ENCODE assay signal across 10 cellular contexts in genomic region chr9:132163457-132163875, GRCh38. TPM values are rescaled to one million over a fixed set of nuclear protein-coding genes. Genes with fewer than 3 reads are reported as not detected.
DNase-seq lines count a peak whose midpoint lies in the region; ATAC-seq lines count a peak whose summit lies in the region.
"Had no signal": no experiment of that assay in that cellular context is flagged by ENCODE, and none has a peak within 500 bp of the region (broad histone marks: within the 10 kb centered on the region; RNA-seq: fewer than 3 reads in every experiment).

No MANE protein-coding gene starts in this region.

- peaks cover 17% of the 10 kb centered on the region for H3K4me1 Mint-ChIP-seq in T-helper 2 cell treated with Interferon-gamma antibody and Interleukin-4, amounts not matched to agents 5 μg/mL and 100 μg/mL, for 36 hours (ENCODE audit: low read depth)
- H3K4me1 Mint-ChIP-seq in activated T-helper 1 cell treated with anti-CD3 and anti-CD28 coated beads, Interleukin-12 subunit alpha, Interleukin-12 subunit beta, Interleukin-2, Interleukin-4 antibody, amounts not matched to agents 30 ng/mL and 10 ng/mL and 1 ng/mL, durations not matched to agents 14 hours and 24 hours and 36 hours (ENCODE audit: low read depth): peaks cover 19% of the 10 kb centered on the region

- no peaks in the 10 kb centered on the region for H3K4me1 ChIP-seq in thymus (ENCODE audit: control insufficient read depth, insufficient read depth, low read length)

- H3K27me3 ChIP-seq in thymus (ENCODE audit: control insufficient read depth, insufficient read depth): peaks cover 75% of the 10 kb centered on the region

- no peaks in the 10 kb centered on the region for H3K9me3 Mint-ChIP-seq in T-helper 2 cell treated with Interferon-gamma antibody and Interleukin-4, amounts not matched to agents 5 μg/mL and 100 μg/mL, for 36 hours
- no peaks in the 10 kb centered on the region for H3K9me3 Mint-ChIP-seq in activated T-helper 1 cell treated with anti-CD3 and anti-CD28 coated beads, Interleukin-12 subunit alpha, Interleukin-12 subunit beta, Interleukin-2, Interleukin-4 antibody, amounts not matched to agents 30 ng/mL and 10 ng/mL and 1 ng/mL, durations not matched to agents 14 hours and 24 hours and 36 hours

- peaks cover 2% of the 10 kb centered on the region for H3K9me3 ChIP-seq in iPS-18c (ENCODE audit: control insufficient read depth, insufficient read depth, low read length)
- H3K9me3 ChIP-seq in thymus (ENCODE audit: control insufficient read depth): no peaks in the 10 kb centered on the region

- 2% methylated on average over 29 of the region's 29 CpGs for WGBS in thymus

- H3K27me3 Mint-ChIP-seq in T-helper 2 cell treated with Interferon-gamma antibody and Interleukin-4, amounts not matched to agents 5 μg/mL and 100 μg/mL, for 36 hours (ENCODE audit: low read depth): peaks cover 54% of the 10 kb centered on the region
- H3K27me3 Mint-ChIP-seq in activated T-helper 1 cell treated with anti-CD3 and anti-CD28 coated beads, Interleukin-12 subunit alpha, Interleukin-12 subunit beta, Interleukin-2, Interleukin-4 antibody, amounts not matched to agents 30 ng/mL and 10 ng/mL and 1 ng/mL, durations not matched to agents 14 hours and 24 hours and 36 hours (ENCODE audit: insufficient read depth): peaks cover 47% of the 10 kb centered on the region

- peak overlapping the region; percentile 68 for H3K4me3 Mint-ChIP-seq in T-helper 2 cell treated with Interferon-gamma antibody and Interleukin-4, amounts not matched to agents 5 μg/mL and 100 μg/mL, for 36 hours
- peak overlapping the region; percentile 76 for H3K4me3 Mint-ChIP-seq in activated T-helper 1 cell treated with anti-CD3 and anti-CD28 coated beads, Interleukin-12 subunit alpha, Interleukin-12 subunit beta, Interleukin-2, Interleukin-4 antibody, amounts not matched to agents 30 ng/mL and 10 ng/mL and 1 ng/mL, durations not matched to agents 14 hours and 24 hours and 36 hours

- ATAC-seq in HG02970 (IDR thresholded peaks at IDR 0.05; ENCODE audit: low FRiP score, unreplicated experiment) (no peak), HG03520 (IDR thresholded peaks at IDR 0.05; ENCODE audit: unreplicated experiment) (no peak), HG02852 (IDR thresholded peaks at IDR 0.05; ENCODE audit: unreplicated experiment) (no peak)
- ATAC-seq: activated CD4-positive, alpha-beta T cell treated with anti-CD3 and anti-CD28 coated beads for 36 hours had no signal

- H3K36me3 ChIP-seq in thymus (ENCODE audit: control insufficient read depth, insufficient read depth): no peaks in the 10 kb centered on the region

- no peak overlapping the region for H3K27ac ChIP-seq in thymus (ENCODE audit: low read depth)

- intact Hi-C loops in activated T-helper 1 cell treated with anti-CD3 and anti-CD28 coated beads, Interleukin-12 subunit alpha, Interleukin-12 subunit beta, Interleukin-2, Interleukin-4 antibody, amounts not matched to agents 30 ng/mL and 10 ng/mL and 1 ng/mL, durations not matched to agents 14 hours and 24 hours and 36 hours (cut with micrococcal nuclease): loop anchor here (2.0 to 5.0 kb wide), 4 partner anchors 36 to 424 kb away; partner anchors contain the start of gene MED27

- no peak overlapping the region for H3K27ac Mint-ChIP-seq in T-helper 2 cell treated with Interferon-gamma antibody and Interleukin-4, amounts not matched to agents 5 μg/mL and 100 μg/mL, for 36 hours
- H3K27ac Mint-ChIP-seq in activated T-helper 1 cell treated with anti-CD3 and anti-CD28 coated beads, Interleukin-12 subunit alpha, Interleukin-12 subunit beta, Interleukin-2, Interleukin-4 antibody, amounts not matched to agents 30 ng/mL and 10 ng/mL and 1 ng/mL, durations not matched to agents 14 hours and 24 hours and 36 hours: no peak overlapping the region
- H3K27ac Mint-ChIP-seq: activated CD4-positive, alpha-beta T cell treated with anti-CD3 and anti-CD28 coated beads for 36 hours had no signal

- no peak for DNase-seq in T-helper 2 cell treated with Interferon-gamma antibody and Interleukin-4, amounts not matched to agents 5 μg/mL and 100 μg/mL, for 36 hours (ENCODE audit: low spot score)
- no peak for DNase-seq in T-helper 2 cell
- no peak for DNase-seq in activated T-helper 1 cell treated with anti-CD3 and anti-CD28 coated beads, Interleukin-12 subunit alpha, Interleukin-12 subunit beta, Interleukin-2, Interleukin-4 antibody, amounts not matched to agents 30 ng/mL and 10 ng/mL and 1 ng/mL, durations not matched to agents 14 hours and 24 hours and 36 hours (ENCODE audit: low spot score)
- DNase-seq: KG1 had no signal

- peaks cover 2% of the 10 kb centered on the region for H3K36me3 Mint-ChIP-seq in T-helper 2 cell treated with Interferon-gamma antibody and Interleukin-4, amounts not matched to agents 5 μg/mL and 100 μg/mL, for 36 hours (ENCODE audit: low read depth)
- H3K36me3 Mint-ChIP-seq in activated T-helper 1 cell treated with anti-CD3 and anti-CD28 coated beads, Interleukin-12 subunit alpha, Interleukin-12 subunit beta, Interleukin-2, Interleukin-4 antibody, amounts not matched to agents 30 ng/mL and 10 ng/mL and 1 ng/mL, durations not matched to agents 14 hours and 24 hours and 36 hours (ENCODE audit: low read depth): peaks cover 8% of the 10 kb centered on the region

- peak overlapping the region; percentile 67 for H3K4me3 ChIP-seq in iPS-18c (ENCODE audit: insufficient read depth, low read depth, low read length)
- H3K4me3 ChIP-seq in thymus (ENCODE audit: low read length): peak overlapping the region; percentile 54

RNA-seq across cellular contexts. Expression of gene NTNG2, which starts 1.6 kb away (rescaled TPM):
- total RNA-seq in activated T-helper 1 cell treated with anti-CD3 and anti-CD28 coated beads, Interleukin-12 subunit alpha, Interleukin-12 subunit beta, Interleukin-2, Interleukin-4 antibody, amounts not matched to agents 30 ng/mL and 10 ng/mL and 1 ng/mL, durations not matched to agents 14 hours and 24 hours and 36 hours: 4.6 and 6.2 TPM in 2 replicates
- polyA plus RNA-seq in thymus: 1.7 TPM
